ENCODE assay signal across 11 cellular contexts in the genomic region with DNA sequence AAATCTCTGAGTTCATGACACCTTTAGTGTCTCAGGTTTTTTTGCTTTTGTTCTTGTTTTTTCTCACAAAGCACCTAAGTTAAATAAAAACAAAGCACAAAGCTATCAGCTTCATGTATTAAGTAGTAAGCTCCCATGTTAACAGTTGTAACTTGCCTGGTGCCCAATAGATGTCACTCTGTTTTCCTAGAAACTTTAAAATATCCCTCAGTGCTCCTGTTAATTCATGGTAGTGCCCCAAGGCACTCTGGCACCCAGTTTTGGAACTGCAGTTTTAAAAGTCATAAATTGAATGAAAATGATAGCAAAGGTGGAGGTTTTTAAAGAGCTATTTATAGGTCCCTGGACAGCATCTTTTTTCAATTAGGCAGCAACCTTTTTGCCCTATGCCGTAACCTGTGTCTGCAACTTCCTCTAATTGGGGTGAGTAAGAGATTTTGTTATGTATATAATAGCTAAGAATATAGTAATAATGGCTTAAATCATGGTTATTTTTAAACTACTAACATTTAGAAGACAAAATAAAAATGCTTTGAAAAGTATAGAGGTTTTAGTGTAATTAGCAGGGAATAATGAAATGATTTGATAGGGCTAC.
DNase-seq lines count a peak whose midpoint lies in the region; ATAC-seq lines count a peak whose summit lies in the region.
"Had no signal": no experiment of that assay in that cellular context is flagged by ENCODE, and none has a peak within 500 bp of the region (broad histone marks: within the 10 kb centered on the region; RNA-seq: fewer than 3 reads in every experiment).

No MANE protein-coding gene starts in this region.

- DNase-seq in Ammon's horn (ENCODE audit: low spot score) (peak; percentile 4), HCEC 1CT (peak; percentile 49), RKO (ENCODE audit: low spot score) (peak; percentile 67), foreskin melanocyte (peak; percentile 4), hepatic stellate cell (ENCODE audit: low spot score) (no peak), H7 (no peak), HUDEP-2 (lab: John Stamatoyannopoulos, UW; ENCODE audit: unreplicated experiment in 76 of 76) (no peak)
- no peak for DNase-seq in activated CD8-positive, alpha-beta memory T cell treated with anti-CD3 and anti-CD28 coated beads, Interleukin-2, amount 10 ng/mL, durations not matched to agents 7 days and 5 days
- DNase-seq: activated CD4-positive, CD25-positive, alpha-beta regulatory T cell treated with anti-CD3 and anti-CD28 coated beads, Interleukin-2, amount 50 U/mL, for 72 hours; adrenal gland had no signal

- no peak overlapping the region for H3K4me3 ChIP-seq in H7 (ENCODE audit: insufficient read depth, low read depth, low read length)
- H3K4me3 ChIP-seq: adrenal gland had no signal

- ATAC-seq in activated CD8-positive, alpha-beta memory T cell treated with anti-CD3 and anti-CD28 coated beads, Interleukin-2, amount 10 ng/mL, durations not matched to agents 7 days and 5 days: no peak

- CTCF ChIA-PET in activated CD8-positive, alpha-beta memory T cell treated with anti-CD3 and anti-CD28 coated beads, Interleukin-2, amount 10 ng/mL, durations not matched to agents 7 days and 5 days (lab: Charles Lee): no interaction called here

- H3K36me3 ChIP-seq in H7 (replicated peaks; ENCODE audit: control insufficient read depth, insufficient read depth, low read length): no peaks in the 10 kb centered on the region
- H3K36me3 ChIP-seq: adrenal gland had no signal

- no peak overlapping the region for H3K4me3 Mint-ChIP-seq in activated CD8-positive, alpha-beta memory T cell treated with anti-CD3 and anti-CD28 coated beads, Interleukin-2, amount 10 ng/mL, durations not matched to agents 7 days and 5 days
- H3K4me3 Mint-ChIP-seq: stimulated activated naive CD8-positive, alpha-beta T cell treated with anti-CD3 and anti-CD28 coated beads, Interleukin-15, Interleukin-2, amounts not matched to agents 100 ng/mL and 50 ng/mL, for 24 hours had no signal

- H3K27ac Mint-ChIP-seq in activated CD8-positive, alpha-beta memory T cell treated with anti-CD3 and anti-CD28 coated beads, Interleukin-2, amount 10 ng/mL, durations not matched to agents 7 days and 5 days: no peak overlapping the region
- H3K27ac Mint-ChIP-seq: stimulated activated naive CD8-positive, alpha-beta T cell treated with anti-CD3 and anti-CD28 coated beads, Interleukin-15, Interleukin-2, amounts not matched to agents 100 ng/mL and 50 ng/mL, for 24 hours had no signal

- no peaks in the 10 kb centered on the region for H3K9me3 Mint-ChIP-seq in activated CD8-positive, alpha-beta memory T cell treated with anti-CD3 and anti-CD28 coated beads, Interleukin-2, amount 10 ng/mL, durations not matched to agents 7 days and 5 days (ENCODE audit: low read depth)
- H3K9me3 Mint-ChIP-seq: stimulated activated naive CD8-positive, alpha-beta T cell treated with anti-CD3 and anti-CD28 coated beads, Interleukin-15, Interleukin-2, amounts not matched to agents 100 ng/mL and 50 ng/mL, for 24 hours had no signal

- no peaks in the 10 kb centered on the region for H3K4me1 Mint-ChIP-seq in activated CD8-positive, alpha-beta memory T cell treated with anti-CD3 and anti-CD28 coated beads, Interleukin-2, amount 10 ng/mL, durations not matched to agents 7 days and 5 days

- no peaks in the 10 kb centered on the region for H3K27me3 Mint-ChIP-seq in activated CD8-positive, alpha-beta memory T cell treated with anti-CD3 and anti-CD28 coated beads, Interleukin-2, amount 10 ng/mL, durations not matched to agents 7 days and 5 days
- H3K27me3 Mint-ChIP-seq: stimulated activated naive CD8-positive, alpha-beta T cell treated with anti-CD3 and anti-CD28 coated beads, Interleukin-15, Interleukin-2, amounts not matched to agents 100 ng/mL and 50 ng/mL, for 24 hours had no signal

- H3K36me3 Mint-ChIP-seq in activated CD8-positive, alpha-beta memory T cell treated with anti-CD3 and anti-CD28 coated beads, Interleukin-2, amount 10 ng/mL, durations not matched to agents 7 days and 5 days: no peaks in the 10 kb centered on the region

- no peaks in the 10 kb centered on the region for H3K27me3 ChIP-seq in H7 (ENCODE audit: control insufficient read depth, insufficient read depth, low read length)
- H3K27me3 ChIP-seq: adrenal gland had no signal

Comparison
In these comparisons a context has a peak if more than half of its experiments do, and no peak if none do; other contexts are left out.
1. DNase-seq: peak in Ammon's horn (single experiment), HCEC 1CT (single experiment), RKO (single experiment) and foreskin melanocyte (single experiment); none in hepatic stellate cell (single experiment), H7 (single experiment), activated CD8-positive, alpha-beta memory T cell treated with anti-CD3 and anti-CD28 coated beads, Interleukin-2, amount 10 ng/mL, durations not matched to agents 7 days and 5 days (single experiment) and HUDEP-2 (0 of 76).